In genomic region chr11:118878187-118878586, GRCh38 we compare ENCODE assay signal across 13 cellular contexts. TPM values are rescaled to one million over a fixed set of nuclear protein-coding genes. Genes with fewer than 3 reads are reported as not detected.
DNase-seq lines count a peak whose midpoint lies in the region; ATAC-seq and TF ChIP-seq lines count a peak whose summit lies in the region.
"Had no signal": no experiment of that assay in that cellular context is flagged by ENCODE, and none has a peak within 500 bp of the region (broad histone marks: within the 10 kb centered on the region; RNA-seq: fewer than 3 reads in every experiment).

No MANE protein-coding gene starts in this region.

- no peak overlapping the region for H3K4me3 ChIP-seq in PC-9
- H3K4me3 ChIP-seq in HAP-1 = no peak overlapping the region

- peak; percentile 37 for DNase-seq in stimulated activated CD4-positive, alpha-beta T cell treated with anti-CD3 and anti-CD28 coated beads, Interleukin-15, amount 100 ng/mL, for 24 hours
- no peak for DNase-seq in stimulated activated CD4-positive, alpha-beta T cell treated with anti-CD3 and anti-CD28 coated beads, Interleukin-1b, Interleukin-23, amount 100 ng/mL, for 48 hours
- peak in 1 of 2 experiments; percentile 65 for DNase-seq in PC-9
- DNase-seq in activated naive CD8-positive, alpha-beta T cell treated with anti-CD3 and anti-CD28 coated beads, Interleukin-2, amount 50 U/mL, for 24 hours = no peak
- no peak for DNase-seq in pons (ENCODE audit: low spot score)
- DNase-seq in HAP-1 (ENCODE audit: low spot score in 2 of 2) = no peak
- DNase-seq in GOT3 (lab: John Stamatoyannopoulos, UW) = no peak
- DNase-seq: cerebellar nuclear complex, NCI-H1105, T-helper 9 cell had no signal

- H3K4me1 ChIP-seq in PC-9 (replicated peaks; ENCODE audit: insufficient read depth) (peaks cover 14% of the 10 kb centered on the region; the same call in 1 of the 2 replicates), HAP-1 (no peaks in the 10 kb centered on the region)

- no peaks in the 10 kb centered on the region for H3K36me3 Mint-ChIP-seq in activated naive CD8-positive, alpha-beta T cell treated with anti-CD3 and anti-CD28 coated beads, Interleukin-2, amount 50 U/mL, for 24 hours (ENCODE audit: low read depth)

- CTCF ChIA-PET in PC-9 (lab: Charles Lee) = interaction anchor here (0.6 to 0.9 kb wide), 3 partner anchors 18 to 472 kb away, joined by 3 to 9 read pairs (median 6); no protein-coding TSS in a partner anchor

- H3K27me3 ChIP-seq in PC-9 (ENCODE audit: insufficient read depth, low read depth) = no peaks in the 10 kb centered on the region
- peaks cover 5% of the 10 kb centered on the region; the same call in 1 of the 2 replicates for H3K27me3 ChIP-seq in HAP-1 (ENCODE audit: low read depth)

- H3K27ac ChIP-seq in PC-9 = peak overlapping the region; percentile 57
- H3K27ac ChIP-seq: parathyroid adenoma had no signal

- no peak for TF ChIP-seq CTCF in PC-9 (conservative IDR thresholded peaks at IDR 0.05)

- H4K20me1 ChIP-seq in PC-9 (ENCODE audit: insufficient read depth) = no peaks in the 10 kb centered on the region

- H3K4me1 Mint-ChIP-seq in activated naive CD8-positive, alpha-beta T cell treated with anti-CD3 and anti-CD28 coated beads, Interleukin-2, amount 50 U/mL, for 24 hours = peaks cover 92% of the 10 kb centered on the region

- no TSS peak for BruUV-seq in PC-9 (replicated peaks; lab: Mats Ljungman, UMichigan)

- H3K9me3 Mint-ChIP-seq in activated naive CD8-positive, alpha-beta T cell treated with anti-CD3 and anti-CD28 coated beads, Interleukin-2, amount 50 U/mL, for 24 hours = no peaks in the 10 kb centered on the region

- intact Hi-C loops in PC-9 (cut with micrococcal nuclease; ENCODE audit: unreplicated experiment) = no loop called here

- H3K9me2 ChIP-seq in PC-9 (ENCODE audit: insufficient read depth) = no peaks in the 10 kb centered on the region

- POLR2A ChIA-PET in PC-9 (lab: Charles Lee; ENCODE audit: unreplicated experiment) = interaction anchor here (0.6 kb wide), 1 partner anchor 10 kb away, joined by 35 read pairs; no protein-coding TSS in a partner anchor

- H3K27me3 Mint-ChIP-seq in activated naive CD8-positive, alpha-beta T cell treated with anti-CD3 and anti-CD28 coated beads, Interleukin-2, amount 50 U/mL, for 24 hours = no peaks in the 10 kb centered on the region

- H3K79me2 ChIP-seq in PC-9 (ENCODE audit: low read depth) = no peaks in the 10 kb centered on the region
- H3K79me2 ChIP-seq: parathyroid adenoma had no signal

- peaks cover 9% of the 10 kb centered on the region; the same call in 1 of the 2 replicates for H3F3A ChIP-seq in PC-9 (ENCODE audit: insufficient read depth, low read depth)

- no peak for ATAC-seq in activated naive CD8-positive, alpha-beta T cell treated with anti-CD3 and anti-CD28 coated beads, Interleukin-2, amount 50 U/mL, for 24 hours
- ATAC-seq: Right ventricle myocardium inferior had no signal

- peak overlapping the region; percentile 26; the same call in 1 of the 2 replicates for H3K4me2 ChIP-seq in PC-9

- no peaks in the 10 kb centered on the region for H3K9me3 ChIP-seq in PC-9 (ENCODE audit: insufficient read depth, low read depth)
- no peaks in the 10 kb centered on the region for H3K9me3 ChIP-seq in HAP-1

- in situ Hi-C loops in HAP-1 (cut with MboI; ENCODE audit: low sequenced_read_pairs) = no loop called here

- H2AFZ ChIP-seq in PC-9 = no peak overlapping the region

- peak overlapping the region; percentile 91 for H3K27ac Mint-ChIP-seq in activated naive CD8-positive, alpha-beta T cell treated with anti-CD3 and anti-CD28 coated beads, Interleukin-2, amount 50 U/mL, for 24 hours

- H3K36me3 ChIP-seq in PC-9 (ENCODE audit: low read depth) (no peaks in the 10 kb centered on the region), HAP-1 (replicated peaks) (no peaks in the 10 kb centered on the region)

- no peak overlapping the region for H3K4me3 Mint-ChIP-seq in activated naive CD8-positive, alpha-beta T cell treated with anti-CD3 and anti-CD28 coated beads, Interleukin-2, amount 50 U/mL, for 24 hours

RNA-seq across cellular contexts. Expression of gene CXCR5, which starts 5.5 kb away (rescaled TPM):
- not detected in 2 replicates for total RNA-seq in PC-9 (2021)
- total RNA-seq: fibroblast of villous mesenchyme, Right ventricle myocardium inferior had no signal

RNA-seq across cellular contexts. Expression of gene BCL9L, which starts 47.5 kb away (rescaled TPM):
- total RNA-seq in PC-9 (2021) = 75.9 and 108 TPM in 2 replicates
